In the genomic region with DNA sequence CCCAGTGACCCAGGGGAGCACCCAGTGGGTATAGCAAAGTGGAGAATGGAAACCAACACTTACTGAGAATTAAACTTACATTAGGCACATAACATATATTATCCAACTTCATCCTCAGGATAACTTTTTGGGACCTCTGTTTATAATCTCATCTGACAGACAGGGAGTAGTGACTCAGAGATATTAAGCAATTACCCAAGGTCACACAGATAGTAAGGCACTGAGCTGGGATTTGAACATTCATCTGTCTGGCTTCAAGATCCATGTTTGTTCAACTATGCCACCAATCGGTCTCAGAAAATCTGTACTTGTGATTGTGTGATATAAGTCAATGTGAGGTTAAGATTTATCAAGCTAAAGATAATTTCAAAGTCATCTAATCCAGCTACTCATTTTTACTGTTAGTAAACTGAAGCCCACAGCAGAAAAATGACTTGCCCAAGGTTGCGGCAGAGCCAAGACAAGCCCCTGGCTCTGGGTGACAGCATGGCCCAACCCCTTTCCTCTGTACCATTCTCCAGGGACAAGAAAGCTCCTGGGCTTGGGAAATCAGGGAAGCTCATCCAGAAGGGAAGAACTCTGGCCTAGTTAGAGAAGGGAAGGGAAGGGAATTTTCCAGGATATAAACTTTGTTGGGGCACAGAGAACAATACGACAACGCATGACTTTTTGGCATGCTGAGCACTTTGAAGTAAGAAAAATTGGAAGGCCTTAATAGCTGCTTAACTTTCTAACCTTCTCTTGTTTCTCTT, we compare ENCODE assay signal across 21 cellular contexts.
DNase-seq lines count a peak whose midpoint lies in the region; ATAC-seq and TF ChIP-seq lines count a peak whose summit lies in the region.
"Had no signal": no experiment of that assay in that cellular context is flagged by ENCODE, and none has a peak within 500 bp of the region (broad histone marks: within the 10 kb centered on the region; RNA-seq: fewer than 3 reads in every experiment).

No MANE protein-coding gene starts in this region.

- no peak overlapping the region for H4K5ac ChIP-seq in IMR-90 (ENCODE audit: low read depth, low read length)

- no peak for TF ChIP-seq POLR2A in IMR-90 (IDR thresholded peaks at IDR 0.05; ENCODE audit: low read depth, low read length)

- no peaks in the 10 kb centered on the region for H3K9me3 Mint-ChIP-seq in effector memory CD8-positive, alpha-beta T cell
- H3K9me3 Mint-ChIP-seq: central memory CD8-positive, alpha-beta T cell had no signal

- no peak overlapping the region for H3K4ac ChIP-seq in IMR-90 (ENCODE audit: low read depth, low read length)

- no peak overlapping the region for H2AK9ac ChIP-seq in IMR-90 (replicated peaks; ENCODE audit: low read depth, low read length, poor library complexity)

- H3K36me3 ChIP-seq in IMR-90 (ENCODE audit: control insufficient read depth, insufficient read depth, low read length): no peaks in the 10 kb centered on the region
- H3K36me3 ChIP-seq in heart right ventricle: no peaks in the 10 kb centered on the region
- H3K36me3 ChIP-seq: BLaER1, pancreas, upper lobe of right lung had no signal

- H3K9me3 ChIP-seq in IMR-90 (ENCODE audit: control insufficient read depth, insufficient read depth, low read length) (peaks cover 5% of the 10 kb centered on the region), heart right ventricle (peaks cover 0 to 14% (median 4%) of the 10 kb centered on the region in 11 donors)
- H3K9me3 ChIP-seq: pancreas, upper lobe of right lung had no signal

- no peak for TF ChIP-seq RAD21 in IMR-90 (IDR thresholded peaks at IDR 0.05; ENCODE audit: low read length)

- H2AFZ ChIP-seq in IMR-90 (replicated peaks; ENCODE audit: low read length, poor library complexity): no peak overlapping the region

- H3K27ac ChIP-seq in IMR-90 (ENCODE audit: insufficient read depth, low read length): no peak overlapping the region
- peak overlapping the region in 1 of 2 donors; percentile 13 for H3K27ac ChIP-seq in coronary artery
- peak overlapping the region in 7 of 10 donors; percentile 21 to 62 (median 52) for H3K27ac ChIP-seq in heart right ventricle
- H3K27ac ChIP-seq: BLaER1, pancreas, upper lobe of right lung had no signal

- H3K4me3 ChIP-seq in IMR-90 (ENCODE audit: insufficient read depth, low read depth, low read length) (no peak overlapping the region), coronary artery (no peak overlapping the region), heart right ventricle (no peak overlapping the region)
- H3K4me3 ChIP-seq: BLaER1, pancreas, upper lobe of right lung had no signal

- no peak overlapping the region for H3K9ac ChIP-seq in IMR-90 (ENCODE audit: low read depth, low read length)
- H3K9ac ChIP-seq: BLaER1 had no signal

- H3K4me1 ChIP-seq in IMR-90 (ENCODE audit: control insufficient read depth, insufficient read depth, low read length) (peaks cover 19% of the 10 kb centered on the region), heart right ventricle (peaks cover 5 to 52% (median 34%) of the 10 kb centered on the region in 9 donors)

- no peak overlapping the region for H3K23ac ChIP-seq in IMR-90 (ENCODE audit: low read depth, low read length)

- dilution Hi-C loops in IMR-90 (cut with HindIII; ENCODE audit: low sequenced_read_pairs, unreplicated experiment): no loop called here

- peaks cover 39 to 44% of the 10 kb centered on the region in 2 donors for H3K27me3 Mint-ChIP-seq in effector memory CD8-positive, alpha-beta T cell

- ATAC-seq in IMR-90 (ENCODE audit: low read depth): peak; percentile 28
- ATAC-seq in heart right ventricle: peak; percentile 32 to 82 (median 58)
- ATAC-seq in sciatic nerve: peak; percentile 66
- ATAC-seq in effector memory CD8-positive, alpha-beta T cell (replicated peaks): no peak
- ATAC-seq in GM21423 (IDR thresholded peaks at IDR 0.05; ENCODE audit: unreplicated experiment): no peak
- ATAC-seq: pancreas, upper lobe of right lung had no signal

- H3K18ac ChIP-seq in IMR-90 (ENCODE audit: low read depth, low read length): no peak overlapping the region

- no peak for TF ChIP-seq CTCF in IMR-90 (conservative IDR thresholded peaks at IDR 0.05; ENCODE audit: low read depth, low read length)
- no peak for TF ChIP-seq CTCF in coronary artery (IDR thresholded peaks at IDR 0.05)
- TF ChIP-seq CTCF in heart right ventricle (IDR thresholded peaks at IDR 0.05): no peak

- intact Hi-C loops in IMR-90 (cut with micrococcal nuclease): no loop called here
- intact Hi-C loops in heart right ventricle (cut with DNase I): no loop called here
- intact Hi-C loops in sciatic nerve (cut with DNase I): no loop called here

- H3K56ac ChIP-seq in IMR-90 (ENCODE audit: extremely low read depth, insufficient read depth, low read length): no peak overlapping the region

- H3K9me1 ChIP-seq in IMR-90 (ENCODE audit: insufficient read depth, low read length): peaks cover 3% of the 10 kb centered on the region

- no peak overlapping the region for H3K27ac Mint-ChIP-seq in effector memory CD8-positive, alpha-beta T cell
- H3K27ac Mint-ChIP-seq: naive B cell; T-helper 1 cell treated with Interleukin-12 subunit alpha and Interleukin-12 subunit beta and Interleukin-4 antibody, amounts not matched to agents 30 μg/mL and 1 μg/mL, for 36 hours had no signal

- H4K20me1 ChIP-seq in IMR-90 (ENCODE audit: insufficient read depth, low read length): peaks cover 11% of the 10 kb centered on the region
- H4K20me1 ChIP-seq: BLaER1 had no signal

- no peak overlapping the region for H2BK20ac ChIP-seq in IMR-90 (ENCODE audit: low read depth, low read length)

- no peaks in the 10 kb centered on the region for H3K27me3 ChIP-seq in IMR-90 (ENCODE audit: control insufficient read depth, insufficient read depth, low read length)
- H3K27me3 ChIP-seq in heart right ventricle: no peaks in the 10 kb centered on the region
- H3K27me3 ChIP-seq: BLaER1, pancreas, upper lobe of right lung had no signal

- no peak overlapping the region for H2BK15ac ChIP-seq in IMR-90 (ENCODE audit: low read depth, low read length)

- no peak overlapping the region for H2AK5ac ChIP-seq in IMR-90 (ENCODE audit: low read depth, low read length)

- H3K4me3 Mint-ChIP-seq in effector memory CD8-positive, alpha-beta T cell: no peak overlapping the region
- H3K4me3 Mint-ChIP-seq: central memory CD8-positive, alpha-beta T cell; naive B cell; T-helper 1 cell treated with Interleukin-12 subunit alpha and Interleukin-12 subunit beta and Interleukin-4 antibody, amounts not matched to agents 30 μg/mL and 1 μg/mL, for 36 hours had no signal

- no peak overlapping the region for H4K91ac ChIP-seq in IMR-90 (ENCODE audit: insufficient read depth, low read depth, low read length)

- 0 out of 4 replicates have a peak, but pooled peaks cover 0 to 3% of the 10 kb centered on the region in 2 experiments for H3K79me1 ChIP-seq in IMR-90 (ENCODE audit: low read depth in 1 of 2, low read length in 2 of 2)

- 0 out of 2 replicates have a peak overlapping the region, but pooled peaks have one; percentile 17 for H3K14ac ChIP-seq in IMR-90 (replicated peaks; ENCODE audit: low read depth, low read length)

- peaks cover 0 to 11% of the 10 kb centered on the region in 2 donors for H3K4me1 Mint-ChIP-seq in effector memory CD8-positive, alpha-beta T cell (ENCODE audit: low read depth in 2 of 2)

- no TSS peak for BruUV-seq in IMR-90 (replicated peaks; lab: Mats Ljungman, UMichigan)

- no peak overlapping the region for H2BK120ac ChIP-seq in IMR-90 (ENCODE audit: low read depth, low read length)

- POLR2A ChIA-PET in IMR-90 (lab: Charles Lee; ENCODE audit: unreplicated experiment): no interaction called here

- CTCF ChIA-PET in IMR-90 (lab: Yijun Ruan, JAX): no interaction called here

- H3K4me2 ChIP-seq in IMR-90 (ENCODE audit: low read depth, low read length): no peak overlapping the region
- H3K4me2 ChIP-seq: BLaER1 had no signal

- DNase-seq in IMR-90: peak; percentile 51
- DNase-seq in coronary artery (ENCODE audit: low spot score): peak; percentile 47
- DNase-seq in heart right ventricle: no peak
- DNase-seq in sciatic nerve (ENCODE audit: low spot score): peak; percentile 39
- no peak for DNase-seq in effector memory CD8-positive, alpha-beta T cell
- no peak for DNase-seq in DMS 273 treated with DMSO at 0.1 percent for 48 hours (lab: John Stamatoyannopoulos, UW)
- DNase-seq in SHP77 (lab: John Stamatoyannopoulos, UW): no peak
- DNase-seq: activated gamma-delta T cell; amniotic stem cell; Calu3; naive B cell; NCI-H1436 treated with DMSO at 0.1 percent for 48 hours; NCI-H526; pancreas; SHP77 treated with DMSO at 0.1 percent for 48 hours; stimulated activated CD4-positive, alpha-beta T cell treated with anti-CD3 and anti-CD28 coated beads, Interleukin-4, amount 100 ng/mL, for 24 hours; upper lobe of right lung had no signal

- peaks cover 3% of the 10 kb centered on the region for H3K36me3 Mint-ChIP-seq in effector memory CD8-positive, alpha-beta T cell (ENCODE audit: insufficient read depth)

- no peak overlapping the region for H2BK5ac ChIP-seq in IMR-90 (ENCODE audit: low read depth, low read length, poor library complexity, severe bottlenecking)

- WGBS in IMR-90 (ENCODE audit: extremely low coverage in 2 of 2, insufficient read length in 1 of 2), 2 experiments: no CpG with 5 or more reads among the region's 4 CpGs
- 37 to 48% methylated on average over 4 of the region's 4 CpGs for WGBS in heart right ventricle, 2 donors

- in situ Hi-C loops in IMR-90 (cut with MboI; ENCODE audit: low sequenced_read_pairs): no loop called here

- no peak overlapping the region for H4K8ac ChIP-seq in IMR-90 (ENCODE audit: low read depth in 2 of 2, low read length in 2 of 2)

TF ChIP-seq in IMR-90, 13 proteins besides CTCF, POLR2A, EP300 and RAD21 (continues in another document):
- TF ChIP-seq MAFK (IDR thresholded peaks at IDR 0.05; ENCODE audit: low read depth, low read length) (no peak), NFE2L2 (IDR thresholded peaks at IDR 0.05; ENCODE audit: low read depth, low read length) (no peak), RCOR1 (IDR thresholded peaks at IDR 0.05; ENCODE audit: insufficient replicate concordance, low read length) (no peak), MXI1 (IDR thresholded peaks at IDR 0.05; ENCODE audit: borderline replicate concordance, low read depth, low read length) (no peak), BHLHE40 (IDR thresholded peaks at IDR 0.05; ENCODE audit: low read depth, low read length) (no peak), CHD1 (IDR thresholded peaks at IDR 0.05; ENCODE audit: low read depth, low read length) (no peak), MAZ (IDR thresholded peaks at IDR 0.05; ENCODE audit: borderline replicate concordance, low read depth, low read length) (no peak), CEBPB (IDR thresholded peaks at IDR 0.05; ENCODE audit: low read depth, low read length) (peak; percentile 93), RFX5 (IDR thresholded peaks at IDR 0.05; ENCODE audit: low read depth, low read length) (no peak)

Comparison
In these comparisons a context has a peak if more than half of its experiments do, and no peak if none do; other contexts are left out.
1. ATAC-seq: peak in IMR-90 (single experiment), heart right ventricle (8 of 8) and sciatic nerve (single experiment); none in effector memory CD8-positive, alpha-beta T cell (single experiment) and GM21423 (single experiment).
2. DNase-seq: peak in IMR-90 (single experiment), coronary artery (single experiment) and sciatic nerve (single experiment); none in heart right ventricle (0 of 2), effector memory CD8-positive, alpha-beta T cell (0 of 3), DMS 273 treated with DMSO at 0.1 percent for 48 hours (single experiment) and SHP77 (0 of 2).